In genomic region chr22:26483439-26484359, GRCh38 we compare ENCODE assay signal across 1 cellular context.
A peak's percentile ranks its signal among the peaks of the same experiment; 100 is the strongest.
TF ChIP-seq lines count a peak whose summit lies in the region.

TSS of gene HPS4 (minus strand) at chr22:26483783. CDS start at chr22:26481762, 2,021 bp downstream.
A gene with protein sequence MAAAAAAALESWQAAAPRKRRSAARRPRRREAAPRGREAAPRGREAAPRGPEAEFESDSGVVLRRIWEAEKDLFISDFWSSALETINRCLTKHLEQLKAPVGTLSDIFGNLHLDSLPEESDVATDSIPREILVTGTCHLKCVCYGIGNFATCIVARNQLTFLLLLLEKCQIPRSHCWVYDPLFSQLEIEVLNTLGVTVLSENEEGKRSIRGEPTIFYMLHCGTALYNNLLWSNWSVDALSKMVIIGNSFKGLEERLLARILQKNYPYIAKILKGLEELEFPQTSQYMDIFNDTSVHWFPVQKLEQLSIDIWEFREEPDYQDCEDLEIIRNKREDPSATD (plus strand): TSS chr22:26483877. CDS start chr22:26483891, 14 bp downstream.

TF ChIP-seq in K562, 482 proteins besides CTCF, POLR2A, EP300 and RAD21 (continued from another document and continues in another):
- TF ChIP-seq RAD51 (IDR thresholded peaks at IDR 0.05; ENCODE audit: borderline replicate concordance, low read depth) (no peak), NFATC3 (IDR thresholded peaks at IDR 0.05) (no peak), THAP12 (CRISPR knock-in tag; IDR thresholded peaks at IDR 0.05) (no peak), BRCA1 (IDR thresholded peaks at IDR 0.05) (no peak), BRCA1 (CRISPR knock-in tag; IDR thresholded peaks at IDR 0.05) (no peak), CBX1 (IDR thresholded peaks at IDR 0.05; ENCODE audit: low read depth) (peak; percentile 81; the same call in 1 of the 2 replicates), SIN3A (IDR thresholded peaks at IDR 0.05; ENCODE audit: borderline replicate concordance in 2 of 2, control insufficient read depth in 1 of 2, low read depth in 2 of 2, low read length in 2 of 2) (peak; percentile 85 to 90; a peak in 3 of 4 replicates), HNRNPH1 (optimal IDR thresholded peaks at IDR 0.05; ENCODE audit: low read depth, low read length) (no peak), ZNF589 (CRISPR knock-in tag; IDR thresholded peaks at IDR 0.05; ENCODE audit: low read depth) (0 out of 2 replicates have a peak, but pooled peaks have one; percentile 51), CSDE1 (IDR thresholded peaks at IDR 0.05) (peak in 1 of 2 experiments; percentile 72; a peak in 1 of 4 replicates), ZNF146 (CRISPR knock-in tag; IDR thresholded peaks at IDR 0.05; ENCODE audit: unreplicated experiment) (no peak), KAT7 (CRISPR knock-in tag; IDR thresholded peaks at IDR 0.05; ENCODE audit: borderline replicate concordance) (no peak; the same call in 1 of the 2 replicates), SAFB (IDR thresholded peaks at IDR 0.05; ENCODE audit: borderline replicate concordance, low read depth, low read length) (no peak), ZNF75A (CRISPR knock-in tag; IDR thresholded peaks at IDR 0.05) (no peak), CTBP1 (IDR thresholded peaks at IDR 0.05; ENCODE audit: borderline replicate concordance) (peak; percentile 85), CHCHD3 (CRISPR knock-in tag; IDR thresholded peaks at IDR 0.05) (no peak), ATF4 (CRISPR knock-in tag; IDR thresholded peaks at IDR 0.05) (no peak), ZKSCAN1 (IDR thresholded peaks at IDR 0.05; ENCODE audit: low read depth, low read length) (0 out of 2 replicates have a peak, but pooled peaks have one; percentile 9), PHF21A (IDR thresholded peaks at IDR 0.05; ENCODE audit: borderline replicate concordance, low read depth) (no peak), SRSF9 (IDR thresholded peaks at IDR 0.05; ENCODE audit: borderline replicate concordance, low read depth, low read length) (no peak), IRF1 (CRISPR knock-in tag; IDR thresholded peaks at IDR 0.05; ENCODE audit: borderline replicate concordance) (no peak), MXD1 (CRISPR knock-in tag; IDR thresholded peaks at IDR 0.05; ENCODE audit: borderline replicate concordance, poor library complexity, severe bottlenecking) (peak; percentile 75), RBM22 (IDR thresholded peaks at IDR 0.05; ENCODE audit: low read depth, low read length, poor library complexity, severe bottlenecking) (no peak), FOXP4 (CRISPR knock-in tag; IDR thresholded peaks at IDR 0.05; ENCODE audit: borderline replicate concordance) (peak; percentile 35; the same call in 1 of the 2 replicates), SIN3B (IDR thresholded peaks at IDR 0.05; ENCODE audit: low read depth) (peak; percentile 92), RFX7 (CRISPR knock-in tag; IDR thresholded peaks at IDR 0.05) (no peak), HNRNPL (IDR thresholded peaks at IDR 0.05; ENCODE audit: low read depth, low read length) (no peak), ZNF695 (CRISPR knock-in tag; IDR thresholded peaks at IDR 0.05) (no peak), ZNF12 (CRISPR knock-in tag; IDR thresholded peaks at IDR 0.05) (no peak), TCF3 (CRISPR knock-in tag; IDR thresholded peaks at IDR 0.05) (peak; percentile 10; the same call in 1 of the 2 replicates), POLR2H (tag; IDR thresholded peaks at IDR 0.05; ENCODE audit: low read depth) (no peak), MYC (IDR thresholded peaks at IDR 0.05; ENCODE audit: low read depth, low read length) (peak; percentile 81; the same call in 1 of the 2 replicates), MYC (CRISPR knock-in tag; IDR thresholded peaks at IDR 0.05; ENCODE audit: borderline replicate concordance, low read depth) (peak; percentile 68; the same call in 1 of the 2 replicates), BCLAF1 (IDR thresholded peaks at IDR 0.05; ENCODE audit: borderline replicate concordance in 1 of 2, control insufficient read depth in 1 of 2, low read depth in 2 of 2, low read length in 1 of 2) (no peak), PHTF2 (CRISPR knock-in tag; IDR thresholded peaks at IDR 0.05) (no peak), TAF1 (IDR thresholded peaks at IDR 0.05; ENCODE audit: control insufficient read depth, extremely low read depth, insufficient read depth, low read length, severe bottlenecking) (peak; percentile 82), CC2D1A (IDR thresholded peaks at IDR 0.05) (0 out of 2 replicates have a peak, but pooled peaks have one; percentile 42), CHD1 (IDR thresholded peaks at IDR 0.05; ENCODE audit: low read length) (no peak), KDM1A (IDR thresholded peaks at IDR 0.05) (peak; percentile 97 to 99), RFX1 (IDR thresholded peaks at IDR 0.05) (no peak)
- TF ChIP-seq, protein P1, sequence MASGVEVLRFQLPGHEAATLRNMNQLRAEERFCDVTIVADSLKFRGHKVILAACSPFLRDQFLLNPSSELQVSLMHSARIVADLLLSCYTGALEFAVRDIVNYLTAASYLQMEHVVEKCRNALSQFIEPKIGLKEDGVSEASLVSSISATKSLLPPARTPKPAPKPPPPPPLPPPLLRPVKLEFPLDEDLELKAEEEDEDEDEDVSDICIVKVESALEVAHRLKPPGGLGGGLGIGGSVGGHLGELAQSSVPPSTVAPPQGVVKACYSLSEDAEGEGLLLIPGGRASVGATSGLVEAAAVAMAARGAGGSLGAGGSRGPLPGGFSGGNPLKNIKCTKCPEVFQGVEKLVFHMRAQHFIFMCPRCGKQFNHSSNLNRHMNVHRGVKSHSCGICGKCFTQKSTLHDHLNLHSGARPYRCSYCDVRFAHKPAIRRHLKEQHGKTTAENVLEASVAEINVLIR (CRISPR knock-in tag; IDR thresholded peaks at IDR 0.05) = peak; percentile 98
- TF ChIP-seq, protein P2, sequence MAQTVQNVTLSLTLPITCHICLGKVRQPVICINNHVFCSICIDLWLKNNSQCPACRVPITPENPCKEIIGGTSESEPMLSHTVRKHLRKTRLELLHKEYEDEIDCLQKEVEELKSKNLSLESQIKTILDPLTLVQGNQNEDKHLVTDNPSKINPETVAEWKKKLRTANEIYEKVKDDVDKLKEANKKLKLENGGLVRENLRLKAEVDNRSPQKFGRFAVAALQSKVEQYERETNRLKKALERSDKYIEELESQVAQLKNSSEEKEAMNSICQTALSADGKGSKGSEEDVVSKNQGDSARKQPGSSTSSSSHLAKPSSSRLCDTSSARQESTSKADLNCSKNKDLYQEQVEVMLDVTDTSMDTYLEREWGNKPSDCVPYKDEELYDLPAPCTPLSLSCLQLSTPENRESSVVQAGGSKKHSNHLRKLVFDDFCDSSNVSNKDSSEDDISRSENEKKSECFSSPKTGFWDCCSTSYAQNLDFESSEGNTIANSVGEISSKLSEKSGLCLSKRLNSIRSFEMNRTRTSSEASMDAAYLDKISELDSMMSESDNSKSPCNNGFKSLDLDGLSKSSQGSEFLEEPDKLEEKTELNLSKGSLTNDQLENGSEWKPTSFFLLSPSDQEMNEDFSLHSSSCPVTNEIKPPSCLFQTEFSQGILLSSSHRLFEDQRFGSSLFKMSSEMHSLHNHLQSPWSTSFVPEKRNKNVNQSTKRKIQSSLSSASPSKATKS (CRISPR knock-in tag; IDR thresholded peaks at IDR 0.05) = no peak
- TF ChIP-seq, protein P3, sequence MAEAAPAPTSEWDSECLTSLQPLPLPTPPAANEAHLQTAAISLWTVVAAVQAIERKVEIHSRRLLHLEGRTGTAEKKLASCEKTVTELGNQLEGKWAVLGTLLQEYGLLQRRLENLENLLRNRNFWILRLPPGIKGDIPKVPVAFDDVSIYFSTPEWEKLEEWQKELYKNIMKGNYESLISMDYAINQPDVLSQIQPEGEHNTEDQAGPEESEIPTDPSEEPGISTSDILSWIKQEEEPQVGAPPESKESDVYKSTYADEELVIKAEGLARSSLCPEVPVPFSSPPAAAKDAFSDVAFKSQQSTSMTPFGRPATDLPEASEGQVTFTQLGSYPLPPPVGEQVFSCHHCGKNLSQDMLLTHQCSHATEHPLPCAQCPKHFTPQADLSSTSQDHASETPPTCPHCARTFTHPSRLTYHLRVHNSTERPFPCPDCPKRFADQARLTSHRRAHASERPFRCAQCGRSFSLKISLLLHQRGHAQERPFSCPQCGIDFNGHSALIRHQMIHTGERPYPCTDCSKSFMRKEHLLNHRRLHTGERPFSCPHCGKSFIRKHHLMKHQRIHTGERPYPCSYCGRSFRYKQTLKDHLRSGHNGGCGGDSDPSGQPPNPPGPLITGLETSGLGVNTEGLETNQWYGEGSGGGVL (CRISPR knock-in tag; IDR thresholded peaks at IDR 0.05) = no peak
- TF ChIP-seq, protein P4, sequence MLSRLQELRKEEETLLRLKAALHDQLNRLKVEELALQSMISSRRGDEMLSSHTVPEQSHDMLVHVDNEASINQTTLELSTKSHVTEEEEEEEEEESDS (CRISPR knock-in tag; IDR thresholded peaks at IDR 0.05) = no peak
- TF ChIP-seq, protein P5, sequence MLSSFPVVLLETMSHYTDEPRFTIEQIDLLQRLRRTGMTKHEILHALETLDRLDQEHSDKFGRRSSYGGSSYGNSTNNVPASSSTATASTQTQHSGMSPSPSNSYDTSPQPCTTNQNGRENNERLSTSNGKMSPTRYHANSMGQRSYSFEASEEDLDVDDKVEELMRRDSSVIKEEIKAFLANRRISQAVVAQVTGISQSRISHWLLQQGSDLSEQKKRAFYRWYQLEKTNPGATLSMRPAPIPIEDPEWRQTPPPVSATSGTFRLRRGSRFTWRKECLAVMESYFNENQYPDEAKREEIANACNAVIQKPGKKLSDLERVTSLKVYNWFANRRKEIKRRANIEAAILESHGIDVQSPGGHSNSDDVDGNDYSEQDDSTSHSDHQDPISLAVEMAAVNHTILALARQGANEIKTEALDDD (IDR thresholded peaks at IDR 0.05) = no peak
